28 cellular contexts compared by ENCODE assay signal in the genomic region with DNA sequence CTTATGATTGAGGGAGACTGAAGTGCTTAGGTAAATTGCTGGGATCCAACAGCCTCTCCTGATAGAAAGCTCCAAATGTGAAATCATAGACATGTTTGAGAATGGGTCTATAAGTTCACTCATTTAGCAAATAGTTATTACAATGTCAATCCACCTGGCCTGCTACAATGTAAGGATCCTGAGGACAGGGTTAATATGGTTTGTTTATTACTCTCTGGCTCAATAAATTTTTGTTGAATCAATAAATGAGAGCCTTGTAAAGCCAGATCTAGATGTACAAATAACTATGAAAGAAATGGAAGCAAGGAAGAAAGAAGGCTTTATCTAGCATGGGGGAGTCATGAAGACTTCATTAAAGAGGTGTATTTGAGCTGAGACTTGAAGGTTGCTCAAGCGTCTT.
"Had no signal": no experiment of that assay in that cellular context is flagged by ENCODE, and none has a peak within 500 bp of the region (broad histone marks: within the 10 kb centered on the region; RNA-seq: fewer than 3 reads in every experiment).

No MANE protein-coding gene starts in this region.

- H3K27me3 ChIP-seq: colonic mucosa, esophagus muscularis mucosa, esophagus squamous epithelium, foreskin keratinocyte, gastrocnemius medialis, gastroesophageal sphincter, heart left ventricle had no signal

- H3K4me1 ChIP-seq: colonic mucosa, esophagus muscularis mucosa, esophagus squamous epithelium, foreskin keratinocyte, gastrocnemius medialis, gastroesophageal sphincter, heart left ventricle, heart right ventricle had no signal

- H3K4me3 Mint-ChIP-seq: dendritic cell treated with granulocyte-macrophage colony-stimulating factor and Interleukin-4, amounts not matched to agents 40 ng/mL and 50 ng/mL, for 4 days; effector memory CD8-positive, alpha-beta T cell; endodermal cell had no signal

- H3K27ac Mint-ChIP-seq: dendritic cell treated with granulocyte-macrophage colony-stimulating factor and Interleukin-4, amounts not matched to agents 40 ng/mL and 50 ng/mL, for 4 days; effector memory CD8-positive, alpha-beta T cell; endodermal cell had no signal

- H3K9me3 ChIP-seq: colonic mucosa, esophagus muscularis mucosa, esophagus squamous epithelium, gastrocnemius medialis had no signal

- H3K9me3 Mint-ChIP-seq: dendritic cell treated with granulocyte-macrophage colony-stimulating factor and Interleukin-4, amounts not matched to agents 40 ng/mL and 50 ng/mL, for 4 days had no signal

- H3K4me3 ChIP-seq: colonic mucosa, coronary artery, dorsolateral prefrontal cortex, esophagus muscularis mucosa, esophagus squamous epithelium, gastrocnemius medialis, gastroesophageal sphincter, heart left ventricle, heart right ventricle had no signal

- H3K36me3 ChIP-seq: colonic mucosa, esophagus muscularis mucosa, esophagus squamous epithelium, gastrocnemius medialis, gastroesophageal sphincter, heart left ventricle, heart right ventricle had no signal

- DNase-seq: colonic mucosa; cortex of kidney; dermis blood vessel endothelial cell; dorsolateral prefrontal cortex; effector CD4-positive, alpha-beta T cell; effector CD8-positive, alpha-beta T cell; effector memory CD4-positive, alpha-beta T cell; effector memory CD8-positive, alpha-beta T cell; endodermal cell; erythroblast; esophagus squamous epithelium; foreskin fibroblast; foreskin keratinocyte; foreskin melanocyte; gastrocnemius medialis; glutamatergic neuron; head of caudate nucleus; heart left ventricle; heart right ventricle had no signal

- FAIRE-seq: colon, endometrium, endothelial cell of umbilical vein, frontal cortex had no signal

- H3K4me1 Mint-ChIP-seq: endodermal cell had no signal

- H3K27ac ChIP-seq: colonic mucosa, coronary artery, dorsolateral prefrontal cortex, epithelial cell of prostate, esophagus muscularis mucosa, esophagus squamous epithelium, foreskin keratinocyte, gastrocnemius medialis, gastroesophageal sphincter, heart left ventricle, heart right ventricle had no signal
